In the genomic region with DNA sequence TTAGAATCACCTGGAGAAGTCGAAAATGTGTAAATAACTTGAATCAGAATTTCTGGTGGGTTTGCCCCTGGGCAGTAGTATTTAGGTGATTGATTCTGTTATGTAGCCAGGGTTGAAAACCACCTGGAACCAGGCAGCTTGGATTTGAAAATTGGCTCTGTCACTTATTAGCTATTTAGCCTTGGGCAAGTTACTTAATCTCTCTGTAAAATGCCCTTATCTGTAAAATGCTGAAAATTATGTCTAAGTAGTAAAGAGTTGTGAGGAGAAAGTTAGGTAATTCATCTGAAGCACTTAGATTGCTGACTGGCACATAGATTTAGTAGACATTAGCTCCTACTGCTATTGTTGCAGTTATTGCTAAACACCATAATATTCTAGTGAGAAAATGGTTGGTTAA, we compare ENCODE assay signal across 11 cellular contexts.
"Had no signal": no experiment of that assay in that cellular context is flagged by ENCODE, and none has a peak within 500 bp of the region (broad histone marks: within the 10 kb centered on the region; RNA-seq: fewer than 3 reads in every experiment).

No MANE protein-coding gene starts in this region.

- H3K9me3 ChIP-seq: left lung, tibial artery had no signal

- H3K4me1 ChIP-seq: left lung, tibial artery had no signal

- H3K4me3 Mint-ChIP-seq: activated B cell treated with CpG ODN at 0.5 μM for 24 hours; activated CD4-positive, alpha-beta T cell treated with anti-CD3 and anti-CD28 coated beads, Interleukin-2, amount 10 ng/mL, durations not matched to agents 24 days and 14 days; activated naive CD4-positive, alpha-beta T cell treated with anti-CD3 and anti-CD28 coated beads for 36 hours; dendritic cell treated with granulocyte-macrophage colony-stimulating factor and Interleukin-4, amounts not matched to agents 40 ng/mL and 50 ng/mL, for 4 days; memory B cell had no signal

- H3K27ac Mint-ChIP-seq: activated B cell treated with CpG ODN at 0.5 μM for 24 hours; activated CD4-positive, alpha-beta T cell treated with anti-CD3 and anti-CD28 coated beads, Interleukin-2, amount 10 ng/mL, durations not matched to agents 24 days and 14 days; activated naive CD4-positive, alpha-beta T cell treated with anti-CD3 and anti-CD28 coated beads for 36 hours; dendritic cell treated with granulocyte-macrophage colony-stimulating factor and Interleukin-4, amounts not matched to agents 40 ng/mL and 50 ng/mL, for 4 days; memory B cell had no signal

- H3K9me3 Mint-ChIP-seq: activated B cell treated with CpG ODN at 0.5 μM for 24 hours; activated naive CD4-positive, alpha-beta T cell treated with anti-CD3 and anti-CD28 coated beads for 36 hours; dendritic cell treated with granulocyte-macrophage colony-stimulating factor and Interleukin-4, amounts not matched to agents 40 ng/mL and 50 ng/mL, for 4 days had no signal

- H3K4me1 Mint-ChIP-seq: activated B cell treated with CpG ODN at 0.5 μM for 24 hours; activated CD4-positive, alpha-beta T cell treated with anti-CD3 and anti-CD28 coated beads, Interleukin-2, amount 10 ng/mL, durations not matched to agents 24 days and 14 days; memory B cell had no signal

- ATAC-seq: left lung had no signal

- H3K27me3 Mint-ChIP-seq: activated B cell treated with CpG ODN at 0.5 μM for 24 hours; activated CD4-positive, alpha-beta T cell treated with anti-CD3 and anti-CD28 coated beads, Interleukin-2, amount 10 ng/mL, durations not matched to agents 24 days and 14 days; dendritic cell treated with granulocyte-macrophage colony-stimulating factor and Interleukin-4, amounts not matched to agents 40 ng/mL and 50 ng/mL, for 4 days; memory B cell had no signal

- DNase-seq: activated B cell treated with CpG ODN at 0.5 μM for 24 hours; activated CD4-positive, alpha-beta T cell treated with anti-CD3 and anti-CD28 coated beads, Interleukin-2, amount 10 ng/mL, durations not matched to agents 24 days and 14 days; activated naive CD4-positive, alpha-beta T cell treated with anti-CD3 and anti-CD28 coated beads for 36 hours; foreskin fibroblast; islet precursor cell; left lung; stimulated activated CD4-positive, alpha-beta T cell treated with anti-CD3 and anti-CD28 coated beads, Interleukin-4, amount 100 ng/mL, for 4 hours; tibial artery had no signal

- H3K4me3 ChIP-seq: left lung, skin epidermis, tibial artery had no signal

- H3K27me3 ChIP-seq: left lung, tibial artery had no signal

- H3K27ac ChIP-seq: left lung, skin epidermis, tibial artery had no signal
